Comparison of ENCODE assay signal across 27 cellular contexts in the genomic region with DNA sequence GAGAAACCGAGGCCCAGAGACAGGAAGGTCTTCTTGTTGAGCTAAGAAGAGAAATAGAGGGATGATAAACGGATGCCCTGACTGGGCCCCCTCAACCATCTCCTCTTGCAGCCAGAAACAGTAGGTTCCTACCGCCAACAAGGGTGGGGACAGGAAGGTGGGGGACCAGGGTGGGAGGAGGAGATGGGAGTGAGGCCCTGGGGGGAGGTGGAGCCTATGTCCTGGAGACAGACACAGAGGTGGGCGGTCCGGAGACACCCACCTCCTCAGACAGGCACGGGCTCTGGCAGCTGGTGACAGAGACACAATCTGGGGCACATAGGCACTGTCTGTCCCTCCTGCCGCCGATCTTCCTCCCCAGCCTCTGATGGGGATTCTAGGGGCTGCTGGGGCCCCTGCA. TPM values are rescaled to one million over a fixed set of nuclear protein-coding genes. Genes with fewer than 3 reads are reported as not detected.
DNase-seq lines count a peak whose midpoint lies in the region; ATAC-seq, FAIRE-seq and TF ChIP-seq lines count a peak whose summit lies in the region.
"Had no signal": no experiment of that assay in that cellular context is flagged by ENCODE, and none has a peak within 500 bp of the region (broad histone marks: within the 10 kb centered on the region; RNA-seq: fewer than 3 reads in every experiment).

No MANE protein-coding gene starts in this region.

- CTCF ChIA-PET in T-cell (lab: Charles Lee), result no interaction called here

- no peaks in the 10 kb centered on the region for H3K36me3 ChIP-seq in ACC112 (ENCODE audit: insufficient read depth, low read length)
- H3K36me3 ChIP-seq: ascending aorta, gastrocnemius medialis, ovary, tibial nerve had no signal

- no peak for TF ChIP-seq CTCF in neural crest cell (conservative IDR thresholded peaks at IDR 0.05)

- intact Hi-C loops in left cardiac atrium (cut with DNase I), result no loop called here

- FAIRE-seq in GM12892 (lab: Jason Lieb, UNC) (no peak), GM19239 (lab: Jason Lieb, UNC) (no peak)
- FAIRE-seq: K562 had no signal

- H3K4me1 ChIP-seq in ACC112 (ENCODE audit: control insufficient read depth, insufficient read depth, low read length, unreplicated experiment), result peaks cover 34% of the 10 kb centered on the region

- H3K27ac ChIP-seq in ACC112 (ENCODE audit: low read depth, low read length), result peak overlapping the region; percentile 90
- H3K27ac ChIP-seq: gastrocnemius medialis, ovary had no signal

- H3K27me3 Mint-ChIP-seq in T-cell, result peaks cover 17 to 37% of the 10 kb centered on the region in 2 donors
- peaks cover 44% of the 10 kb centered on the region for H3K27me3 Mint-ChIP-seq in neural crest cell (ENCODE audit: low read depth)

- no peak overlapping the region for H2AFZ ChIP-seq in ACC112 (ENCODE audit: low read length, unreplicated experiment)

- ATAC-seq in T-cell (replicated peaks in 1 of 4) (no peak), HG02973 (IDR thresholded peaks at IDR 0.05; ENCODE audit: unreplicated experiment) (no peak), left cardiac atrium (no peak)
- ATAC-seq: activated T-cell treated with anti-CD3 and anti-CD28 coated beads, Interleukin-2, amount 50 U/mL, for 72 hours; gastrocnemius medialis; K562; right cardiac atrium; stimulated activated naive CD8-positive, alpha-beta T cell treated with anti-CD3 and anti-CD28 coated beads, Interleukin-15, amount 100 ng/mL, for 72 hours had no signal

- H3K27ac Mint-ChIP-seq in T-cell, result peak overlapping the region in 1 of 2 donors; percentile 46
- H3K27ac Mint-ChIP-seq in neural crest cell (ENCODE audit: unreplicated experiment), result no peak overlapping the region
- H3K27ac Mint-ChIP-seq: activated T-cell treated with anti-CD3 and anti-CD28 coated beads, Interleukin-2, amount 50 U/mL, for 72 hours; stimulated activated naive CD8-positive, alpha-beta T cell treated with anti-CD3 and anti-CD28 coated beads, Interleukin-15, amount 100 ng/mL, for 72 hours had no signal

- no peak overlapping the region for H3K4me3 ChIP-seq in ACC112 (ENCODE audit: low read depth, low read length)
- H3K4me3 ChIP-seq: ascending aorta, gastrocnemius medialis, K562, lung, ovary, tibial nerve had no signal

- H3K9me3 Mint-ChIP-seq in T-cell (no peaks in the 10 kb centered on the region), neural crest cell (no peaks in the 10 kb centered on the region)
- H3K9me3 Mint-ChIP-seq: activated T-cell treated with anti-CD3 and anti-CD28 coated beads, Interleukin-2, amount 50 U/mL, for 72 hours; stimulated activated naive CD8-positive, alpha-beta T cell treated with anti-CD3 and anti-CD28 coated beads, Interleukin-15, amount 100 ng/mL, for 72 hours had no signal

- H3K79me2 ChIP-seq in ACC112 (ENCODE audit: control insufficient read depth, insufficient read depth, low read length, unreplicated experiment), result no peaks in the 10 kb centered on the region

- TF ChIP-seq POLR2A in GM12892 (IDR thresholded peaks at IDR 0.05; ENCODE audit: low read depth, low read length), result no peak

- no peaks in the 10 kb centered on the region for H3K27me3 ChIP-seq in ACC112 (ENCODE audit: insufficient read depth, low read length)
- H3K27me3 ChIP-seq: ascending aorta, gastrocnemius medialis, ovary had no signal

- H3K4me3 Mint-ChIP-seq in T-cell (peak overlapping the region in 2 of 3 donors; percentile 29 to 39), neural crest cell (peak overlapping the region; percentile 51)
- H3K4me3 Mint-ChIP-seq: stimulated activated naive CD8-positive, alpha-beta T cell treated with anti-CD3 and anti-CD28 coated beads, Interleukin-15, amount 100 ng/mL, for 72 hours had no signal

- H3K36me3 Mint-ChIP-seq in T-cell (no peaks in the 10 kb centered on the region), neural crest cell (ENCODE audit: low read depth) (no peaks in the 10 kb centered on the region)

- H3K4me1 Mint-ChIP-seq in T-cell (peaks cover 33 to 45% (median 43%) of the 10 kb centered on the region in 3 donors), neural crest cell (peaks cover 10% of the 10 kb centered on the region)

- POLR2A ChIA-PET in T-cell (lab: Charles Lee), result no interaction called here

- DNase-seq in GM12892 (ENCODE audit: insufficient read length) (peak; percentile 10), T-cell (no peak), neural crest cell (ENCODE audit: low read depth, low spot score) (no peak), C1 segment of cervical spinal cord (lab: John Stamatoyannopoulos, UW) (no peak), GM19239 (ENCODE audit: insufficient read length, low spot score) (no peak), left cardiac atrium (no peak)
- DNase-seq: ACHN; activated naive CD4-positive, alpha-beta T cell treated with anti-CD3 and anti-CD28 coated beads, Interleukin-2, amount 50 U/mL, for 16 hours; activated T-cell treated with anti-CD3 and anti-CD28 coated beads, Interleukin-2, amount 50 U/mL, for 72 hours; cerebellar nuclear complex; DMS 273 treated with DMSO at 0.1 percent for 48 hours; erythroblast; gastrocnemius medialis; islet precursor cell; NCI-H1694 treated with DMSO at 0.1 percent for 48 hours; NCI-H526 treated with DMSO at 0.1 percent for 48 hours; ovary; right cardiac atrium; SHP77; stimulated activated naive CD8-positive, alpha-beta T cell treated with anti-CD3 and anti-CD28 coated beads, Interleukin-15, amount 100 ng/mL, for 72 hours; T-helper 1 cell had no signal

RNA-seq across cellular contexts. Expression of a gene that starts 16.9 kb away (rescaled TPM):
- polyA plus RNA-seq in GM12892 (2012; ENCODE audit: missing spikeins), result 68.1 TPM
- 100 to 1,000 TPM in 3 of 5 donors, 10 to 100 TPM in 2; 76.5 to 174 (median 102) TPM for total RNA-seq in T-cell
- total RNA-seq in neural crest cell, result 3.3 and 4.1 TPM in 2 replicates
- 100 to 1,000 TPM in 1 of 2 donors, 10 to 100 TPM in 1; 64.0 to 189 TPM for total RNA-seq in left cardiac atrium

RNA-seq across cellular contexts. Expression of a gene that starts 36.1 kb away (rescaled TPM):
- polyA plus RNA-seq in GM12892 (2012; ENCODE audit: missing spikeins), result 30.5 TPM
- total RNA-seq in T-cell, result 10 to 100 TPM; 15.7 to 26.7 (median 24.7) TPM
- 201 and 206 TPM in 2 replicates for total RNA-seq in neural crest cell
- 10 to 100 TPM; 19.5 to 20.6 TPM for total RNA-seq in left cardiac atrium

Comparison
In these comparisons a context has a peak if more than half of its experiments do, and no peak if none do; other contexts are left out.
1. RNA of a gene that starts 16.9 kb away (total RNA-seq): 64.0 to 189 TPM in left cardiac atrium and 76.5 to 174 TPM in T-cell; 3.3 to 4.1 TPM in neural crest cell; every median in the first group is over 10 times any median in the second.